In genomic region chr21:45951676-45952075, GRCh38 we compare ENCODE assay signal across 18 cellular contexts.
"Had no signal": no experiment of that assay in that cellular context is flagged by ENCODE, and none has a peak within 500 bp of the region (broad histone marks: within the 10 kb centered on the region; RNA-seq: fewer than 3 reads in every experiment).

No MANE protein-coding gene starts in this region.

- H3K4me3 ChIP-seq: body of pancreas, cardiac muscle cell, hepatocyte, ovary, psoas muscle, right atrium auricular region, skin epidermis had no signal

- H2AFZ ChIP-seq: hepatocyte had no signal

- H3K27ac ChIP-seq: body of pancreas, cardiac muscle cell, ovary, psoas muscle had no signal

- H3K9me3 ChIP-seq: body of pancreas, ovary, psoas muscle, right atrium auricular region had no signal

- DNase-seq: activated CD4-positive, alpha-beta T cell treated with anti-CD3 and anti-CD28 coated beads for 1 hour; activated CD4-positive, alpha-beta T cell treated with anti-CD3 and anti-CD28 coated beads, Interleukin-2, amount 50 U/mL, for 1 hour; activated CD8-positive, alpha-beta T cell treated with anti-CD3 and anti-CD28 coated beads, Interleukin-2, amount 10 ng/mL, durations not matched to agents 7 days and 5 days; activated gamma-delta T cell; activated naive CD4-positive, alpha-beta T cell treated with anti-CD3 and anti-CD28 coated beads, Interleukin-2, amount 50 U/mL, for 16 hours; activated naive CD8-positive, alpha-beta T cell treated with anti-CD3 and anti-CD28 coated beads, Interleukin-2, amount 50 U/mL, for 24 hours; body of pancreas; effector CD8-positive, alpha-beta T cell; erythroblast; foreskin fibroblast; psoas muscle; stimulated activated CD4-positive, alpha-beta T cell treated with anti-CD3 and anti-CD28 coated beads, Interleukin-1b, Interleukin-23, amount 100 ng/mL, for 48 hours; T-helper 1 cell had no signal

- H3K79me2 ChIP-seq: hepatocyte had no signal

- H3K4me1 ChIP-seq: psoas muscle had no signal

- H3K27me3 ChIP-seq: cardiac muscle cell, hepatocyte, ovary, right atrium auricular region had no signal

- H3K36me3 ChIP-seq: cardiac muscle cell, ovary, right atrium auricular region had no signal

- ATAC-seq: activated CD8-positive, alpha-beta T cell treated with anti-CD3 and anti-CD28 coated beads, Interleukin-2, amount 10 ng/mL, durations not matched to agents 7 days and 5 days; activated naive CD8-positive, alpha-beta T cell treated with anti-CD3 and anti-CD28 coated beads, Interleukin-2, amount 50 U/mL, for 24 hours; body of pancreas; psoas muscle had no signal
